Comparison of ENCODE assay signal across 16 cellular contexts in the genomic region with DNA sequence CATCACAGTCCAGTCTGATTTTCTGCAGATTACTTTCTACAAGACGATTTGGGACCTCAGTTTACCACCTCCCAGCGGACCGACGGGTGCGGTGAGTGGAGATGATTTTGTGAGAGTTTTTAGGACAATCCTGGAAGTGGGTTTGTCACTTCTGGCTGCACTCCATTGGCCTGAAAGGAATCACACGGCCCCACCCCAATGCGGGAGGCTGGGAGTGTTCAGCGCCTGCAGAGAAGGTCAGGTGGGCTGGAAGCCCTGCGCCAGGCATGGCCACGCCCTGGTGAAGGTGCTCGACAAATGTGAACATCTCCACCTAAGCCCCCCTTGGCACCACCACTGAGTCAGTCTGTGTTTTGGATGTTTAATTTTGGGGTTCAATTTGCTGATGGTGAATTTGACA.
DNase-seq lines count a peak whose midpoint lies in the region; ATAC-seq and TF ChIP-seq lines count a peak whose summit lies in the region.
"Had no signal": no experiment of that assay in that cellular context is flagged by ENCODE, and none has a peak within 500 bp of the region (broad histone marks: within the 10 kb centered on the region; RNA-seq: fewer than 3 reads in every experiment).

No MANE protein-coding gene starts in this region.

- TF ChIP-seq CTCF in endodermal cell (conservative IDR thresholded peaks at IDR 0.05) (no peak), mucosa of descending colon (IDR thresholded peaks at IDR 0.05) (no peak)

- H3K4me3 ChIP-seq in endodermal cell (ENCODE audit: low read length) (no peak overlapping the region), mucosa of descending colon (no peak overlapping the region)

- H3K27ac Mint-ChIP-seq in endodermal cell = no peak overlapping the region
- H3K27ac Mint-ChIP-seq: CD4-positive, CD25-positive, alpha-beta regulatory T cell; CD8-positive, alpha-beta memory T cell had no signal

- peak; percentile 57 for DNase-seq in NCI-H146 (lab: John Stamatoyannopoulos, UW)
- peak; percentile 25 for DNase-seq in endodermal cell
- peak in 1 of 3 donors; percentile 42 for DNase-seq in mucosa of descending colon
- no peak for DNase-seq in DMS79 treated with DMSO at 0.1 percent for 48 hours (lab: John Stamatoyannopoulos, UW)
- no peak for DNase-seq in HUDEP-2 (lab: John Stamatoyannopoulos, UW; ENCODE audit: unreplicated experiment in 76 of 76)
- DNase-seq in T-helper 1 cell = no peak
- DNase-seq: ACHN; BE2C; C1 segment of cervical spinal cord; CD4-positive, CD25-positive, alpha-beta regulatory T cell; CD8-positive, alpha-beta memory T cell; COR-L47; DMS 273 treated with DMSO at 0.1 percent for 48 hours; DMS53; GOT3 had no signal

- H3K27me3 Mint-ChIP-seq in endodermal cell (ENCODE audit: insufficient read depth) = no peaks in the 10 kb centered on the region

- ATAC-seq in mucosa of descending colon (peak; percentile 52), GM19328 (IDR thresholded peaks at IDR 0.05; ENCODE audit: unreplicated experiment) (no peak)

- H3K4me1 ChIP-seq in endodermal cell (ENCODE audit: control insufficient read depth, insufficient read depth, low read length) (no peaks in the 10 kb centered on the region), mucosa of descending colon (ENCODE audit: low read depth) (no peaks in the 10 kb centered on the region)
- H3K4me1 ChIP-seq: BE2C had no signal

- H3K27ac ChIP-seq in endodermal cell (ENCODE audit: low read depth, low read length) = no peak overlapping the region

- H3K9me3 ChIP-seq in endodermal cell (ENCODE audit: control insufficient read depth, low read length) = no peaks in the 10 kb centered on the region
- H3K9me3 ChIP-seq in mucosa of descending colon = no peaks in the 10 kb centered on the region
- H3K9me3 ChIP-seq: BE2C had no signal

- intact Hi-C loops in mucosa of descending colon (cut with DNase I, micrococcal nuclease) = no loop called here

- no peaks in the 10 kb centered on the region for H3K27me3 ChIP-seq in endodermal cell (ENCODE audit: control insufficient read depth, insufficient read depth, low read length, poor library complexity, severe bottlenecking)
- H3K27me3 ChIP-seq: BE2C had no signal

- H3K36me3 ChIP-seq in endodermal cell (ENCODE audit: control insufficient read depth, insufficient read depth, low read length) = no peaks in the 10 kb centered on the region
- H3K36me3 ChIP-seq in mucosa of descending colon (ENCODE audit: low read depth) = no peaks in the 10 kb centered on the region
- H3K36me3 ChIP-seq: BE2C had no signal

- no peak overlapping the region for H3K4me3 Mint-ChIP-seq in endodermal cell
- H3K4me3 Mint-ChIP-seq: CD4-positive, CD25-positive, alpha-beta regulatory T cell had no signal

- no peaks in the 10 kb centered on the region for H3K36me3 Mint-ChIP-seq in endodermal cell (ENCODE audit: low read depth)
- H3K36me3 Mint-ChIP-seq: CD4-positive, CD25-positive, alpha-beta regulatory T cell had no signal

- H3K9ac ChIP-seq in endodermal cell (ENCODE audit: extremely low read depth, low read length, poor library complexity, severe bottlenecking) = no peak overlapping the region

- H3K4me1 Mint-ChIP-seq in endodermal cell = no peaks in the 10 kb centered on the region

- 93 to 95% methylated on average over 9 to 11 of the region's 11 CpGs for WGBS in endodermal cell (ENCODE audit: insufficient coverage in 1 of 2, insufficient read length in 1 of 2), 2 experiments

- peaks cover 4% of the 10 kb centered on the region for H3K9me3 Mint-ChIP-seq in endodermal cell
- H3K9me3 Mint-ChIP-seq: CD4-positive, CD25-positive, alpha-beta regulatory T cell; CD8-positive, alpha-beta memory T cell had no signal

Comparison
In these comparisons a context has a peak if more than half of its experiments do, and no peak if none do; other contexts are left out.
1. DNase-seq: peak in NCI-H146 (single experiment) and endodermal cell (single experiment); none in DMS79 treated with DMSO at 0.1 percent for 48 hours (single experiment), HUDEP-2 (0 of 76) and T-helper 1 cell (0 of 5).